Comparison of ENCODE assay signal across 8 cellular contexts in the genomic region with DNA sequence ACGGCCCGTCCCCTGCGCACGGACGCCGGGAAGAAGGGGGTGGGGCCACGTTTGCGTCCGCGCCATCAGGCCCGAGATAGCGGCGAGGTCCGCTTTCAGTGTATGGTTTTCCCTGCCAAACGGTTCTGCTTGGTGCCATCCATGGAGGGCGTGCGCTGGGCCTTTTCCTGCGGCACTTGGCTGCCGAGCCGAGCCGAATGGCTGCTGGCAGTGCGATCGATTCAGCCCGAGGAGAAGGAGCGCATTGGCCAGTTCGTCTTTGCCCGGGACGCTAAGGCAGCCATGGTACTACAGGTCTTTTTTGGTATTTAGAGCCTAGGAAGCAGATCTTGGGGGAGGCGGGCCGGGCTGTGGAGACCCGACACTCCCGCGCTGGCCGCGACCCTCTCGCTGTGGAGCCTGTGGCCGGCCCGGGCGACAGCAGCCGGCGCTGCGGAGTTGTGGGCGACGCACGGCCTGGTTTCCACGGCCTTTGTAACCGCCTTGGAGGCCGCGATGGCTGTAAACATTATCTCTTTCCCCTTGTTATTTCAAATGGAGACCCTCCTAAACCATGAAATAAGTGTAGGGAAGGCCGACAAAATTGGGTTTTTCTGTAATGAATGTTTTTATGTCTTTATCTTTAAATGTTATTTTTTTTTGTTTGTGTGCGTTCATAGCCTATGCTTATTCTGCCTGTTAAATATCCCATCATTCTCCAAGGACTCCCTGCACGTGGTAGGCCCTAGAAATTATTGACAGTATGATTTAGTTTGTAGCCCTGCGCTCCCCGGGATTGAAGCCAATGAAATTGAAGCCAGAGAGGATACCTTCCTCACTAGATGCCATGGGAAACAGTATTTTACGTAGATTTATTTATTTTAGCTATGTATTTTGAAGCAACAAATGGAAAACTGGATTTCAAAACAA. TPM values are rescaled to one million over a fixed set of nuclear protein-coding genes. Genes with fewer than 3 reads are reported as not detected.
DNase-seq lines count a peak whose midpoint lies in the region; ATAC-seq, FAIRE-seq and TF ChIP-seq lines count a peak whose summit lies in the region.

A gene with protein sequence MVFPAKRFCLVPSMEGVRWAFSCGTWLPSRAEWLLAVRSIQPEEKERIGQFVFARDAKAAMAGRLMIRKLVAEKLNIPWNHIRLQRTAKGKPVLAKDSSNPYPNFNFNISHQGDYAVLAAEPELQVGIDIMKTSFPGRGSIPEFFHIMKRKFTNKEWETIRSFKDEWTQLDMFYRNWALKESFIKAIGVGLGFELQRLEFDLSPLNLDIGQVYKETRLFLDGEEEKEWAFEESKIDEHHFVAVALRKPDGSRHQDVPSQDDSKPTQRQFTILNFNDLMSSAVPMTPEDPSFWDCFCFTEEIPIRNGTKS (plus strand): TSS at position 54 of the 909 bp plus-strand sequence. CDS start 49 bp downstream, at position 103.

- no peaks in the 10 kb centered on the region for H3K27me3 ChIP-seq in OCI-LY1 (ENCODE audit: insufficient read depth, low read length)
- no peaks in the 10 kb centered on the region for H3K27me3 ChIP-seq in keratinocyte (ENCODE audit: control insufficient read depth, extremely low read depth, insufficient read depth, low read length)
- H3K27me3 ChIP-seq in smooth muscle cell (ENCODE audit: low read depth), result no peaks in the 10 kb centered on the region

- dilution Hi-C loops in keratinocyte (cut with MboI; ENCODE audit: extremely low pct_ligation_motif_present, low sequenced_read_pairs), result no loop called here

- H3K4me2 ChIP-seq in OCI-LY1 (ENCODE audit: low read length) (peak within 1 kb of the TSS; percentile 91), keratinocyte (ENCODE audit: control insufficient read depth, extremely low read depth, insufficient read depth, low read depth, low read length) (peak within 1 kb of the TSS; percentile 99), smooth muscle cell (peak within 1 kb of the TSS; percentile 91)

- H3F3A ChIP-seq in OCI-LY1 (ENCODE audit: insufficient read depth, low read length) (no peaks in the 10 kb centered on the region), smooth muscle cell (ENCODE audit: low read depth) (no peaks in the 10 kb centered on the region)

- H3K9me3 ChIP-seq in OCI-LY1 (ENCODE audit: low read length) (no peaks in the 10 kb centered on the region), keratinocyte (ENCODE audit: control insufficient read depth, low read depth, low read length) (no peaks in the 10 kb centered on the region), smooth muscle cell (replicated peaks; ENCODE audit: low read depth) (no peaks in the 10 kb centered on the region)

- peaks cover 37% of the 10 kb centered on the region for H3K4me1 ChIP-seq in OCI-LY1 (ENCODE audit: insufficient read depth, low read length, severe bottlenecking)
- peaks cover 7% of the 10 kb centered on the region for H3K4me1 ChIP-seq in keratinocyte (ENCODE audit: control insufficient read depth, extremely low read depth, insufficient read depth, low read length)
- peaks cover 18% of the 10 kb centered on the region for H3K4me1 ChIP-seq in smooth muscle cell (ENCODE audit: low read depth)

- no peak for FAIRE-seq in keratinocyte (lab: Jason Lieb, UNC)

- no peaks in the 10 kb centered on the region for H3K9me1 ChIP-seq in keratinocyte (ENCODE audit: control insufficient read depth, extremely low read depth, insufficient read depth, low read length)

- H3K9ac ChIP-seq in OCI-LY1 (ENCODE audit: low read length) (peak within 1 kb of the TSS; percentile 95), keratinocyte (ENCODE audit: control insufficient read depth, extremely low read depth, insufficient read depth, low read length) (peak within 1 kb of the TSS; percentile 97), smooth muscle cell (ENCODE audit: low read depth) (peak within 1 kb of the TSS; percentile 94)

- H3K79me2 ChIP-seq in OCI-LY1 (ENCODE audit: insufficient read depth, low read length), result peaks cover 40% of the 10 kb centered on the region
- H3K79me2 ChIP-seq in keratinocyte (ENCODE audit: control insufficient read depth, insufficient read depth, low read length), result peaks cover 51% of the 10 kb centered on the region
- peaks cover 49% of the 10 kb centered on the region for H3K79me2 ChIP-seq in smooth muscle cell (ENCODE audit: low read depth)

- H3K9me2 ChIP-seq in OCI-LY1 (ENCODE audit: low read depth, low read length), result no peaks in the 10 kb centered on the region

- H3K36me3 ChIP-seq in OCI-LY1 (ENCODE audit: insufficient read depth, low read length), result peaks cover 34% of the 10 kb centered on the region
- H3K36me3 ChIP-seq in keratinocyte (ENCODE audit: control insufficient read depth in 2 of 2, extremely low read depth in 1 of 2, insufficient read depth in 2 of 2, low read length in 2 of 2), result peaks cover 3 to 18% of the 10 kb centered on the region in 2 experiments
- no peaks in the 10 kb centered on the region for H3K36me3 ChIP-seq in smooth muscle cell (ENCODE audit: low read depth)

- peak within 1 kb of the TSS; percentile 39 for H2AFZ ChIP-seq in OCI-LY1 (ENCODE audit: low read length)
- H2AFZ ChIP-seq in keratinocyte (ENCODE audit: control insufficient read depth, low read length), result peak within 1 kb of the TSS; percentile 99
- peak within 1 kb of the TSS; percentile 98 for H2AFZ ChIP-seq in smooth muscle cell (ENCODE audit: low read depth)

- H4K20me1 ChIP-seq in OCI-LY1 (ENCODE audit: insufficient read depth, low read length) (no peaks in the 10 kb centered on the region), keratinocyte (ENCODE audit: control insufficient read depth, extremely low read depth, insufficient read depth, low read length) (no peaks in the 10 kb centered on the region), smooth muscle cell (ENCODE audit: low read depth) (peaks cover 11% of the 10 kb centered on the region)

- DNase-seq in EH (ENCODE audit: low read depth), result peak; percentile 42
- peak; percentile 36 to 62 for DNase-seq in cardiac fibroblast (ENCODE audit: low read depth in 2 of 2)
- no peak for DNase-seq in keratinocyte (ENCODE audit: low read depth, low spot score)
- no peak for DNase-seq in smooth muscle cell (lab: John Stamatoyannopoulos, UW; ENCODE audit: unreplicated experiment)
- DNase-seq in KG1 (lab: John Stamatoyannopoulos, UW), result no peak

- ATAC-seq in GM19328 (IDR thresholded peaks at IDR 0.05; ENCODE audit: unreplicated experiment) (peak; percentile 18), HG03354 (IDR thresholded peaks at IDR 0.05; ENCODE audit: poor library complexity, severe bottlenecking, unreplicated experiment) (peak; percentile 34)

- TF ChIP-seq CTCF in OCI-LY1 (IDR thresholded peaks at IDR 0.05; ENCODE audit: low read length) (no peak), cardiac fibroblast (IDR thresholded peaks at IDR 0.05; ENCODE audit: low read depth, low read length) (no peak), keratinocyte (optimal IDR thresholded peaks at IDR 0.05 in 1 of 3, IDR thresholded peaks at IDR 0.05 in 1 of 3, conservative IDR thresholded peaks at IDR 0.05 in 1 of 3; ENCODE audit: extremely low read depth in 1 of 3, insufficient read depth in 2 of 3, low read length in 3 of 3) (peak in 1 of 3 experiments; percentile 15), smooth muscle cell (IDR thresholded peaks at IDR 0.05; ENCODE audit: borderline replicate concordance, insufficient read depth, poor library complexity, severe bottlenecking) (no peak)

- WGBS in smooth muscle cell (ENCODE audit: low lambda C conversion rate), result 1% methylated on average over 53 of the region's 55 CpGs

- peak within 1 kb of the TSS; percentile 92 for H3K4me3 ChIP-seq in OCI-LY1 (ENCODE audit: low read depth, low read length, poor library complexity, severe bottlenecking)
- H3K4me3 ChIP-seq in cardiac fibroblast (replicated peaks in 1 of 2; ENCODE audit: low read depth in 2 of 2, low read length in 2 of 2), result peak within 1 kb of the TSS; percentile 89 to 92
- H3K4me3 ChIP-seq in keratinocyte (ENCODE audit: control insufficient read depth in 2 of 3, extremely low read depth in 1 of 3, insufficient read depth in 2 of 3, low read depth in 1 of 3, low read length in 3 of 3), result peak within 1 kb of the TSS; percentile 87 to 91 (median 91)
- peak within 1 kb of the TSS; percentile 74 for H3K4me3 ChIP-seq in smooth muscle cell

- H3K27ac ChIP-seq in OCI-LY1 (ENCODE audit: low read depth, low read length, poor library complexity, severe bottlenecking), result peak within 1 kb of the TSS; percentile 79
- H3K27ac ChIP-seq in keratinocyte (ENCODE audit: control insufficient read depth, insufficient read depth, low read length), result peak within 1 kb of the TSS; percentile 94
- H3K27ac ChIP-seq in smooth muscle cell (ENCODE audit: low read depth), result peak within 1 kb of the TSS; percentile 90

RNA-seq across cellular contexts. Expression of the gene that starts here (rescaled TPM):
- polyA plus RNA-seq in keratinocyte (30.2 to 53.0 TPM (median 30.4 TPM) in 3 replicates), smooth muscle cell (28.5 and 35.6 TPM in 2 replicates)
- polyA plus RNA-seq in keratinocyte (2011; ENCODE audit: low read depth), result 113 TPM
- polyA plus RNA-seq in keratinocyte (2011; cell fraction: cytosol; rRNA removed), result 29.2 and 52.4 TPM in 2 replicates
- polyA plus RNA-seq in keratinocyte (2011; cell fraction: nucleus; rRNA removed), result 19.8 and 31.8 TPM in 2 replicates
- 26.7 and 33.5 TPM in 2 replicates for polyA plus RNA-seq in keratinocyte (2012; ENCODE audit: low replicate concordance)
- polyA minus RNA-seq in keratinocyte, result 7.9 to 25.2 TPM (median 16.4 TPM) in 3 replicates
- polyA minus RNA-seq in keratinocyte (2011; cell fraction: cytosol; rRNA and poly(A)+ RNA removed), result 59.3 TPM
- 25.6 and 36.5 TPM in 2 replicates for polyA minus RNA-seq in keratinocyte (2011; cell fraction: nucleus; rRNA and poly(A)+ RNA removed)
- 75.3 and 78.7 TPM in 2 replicates for total RNA-seq in smooth muscle cell

Comparison
In these comparisons a context has a peak if more than half of its experiments do, and no peak if none do; other contexts are left out.
1. DNase-seq: peak in EH (single experiment) and cardiac fibroblast (2 of 2); none in keratinocyte (single experiment), smooth muscle cell (single experiment) and KG1 (single experiment).
2. H2AFZ ChIP-seq: peak in every context shown above with its lines; median percentile 99 in keratinocyte; 98 in smooth muscle cell; 39 in OCI-LY1.
3. Peak in every context shown above with its lines, with median percentiles within 50 percentile points of each other: H3K27ac ChIP-seq, H3K4me2 ChIP-seq, H3K4me3 ChIP-seq and H3K9ac ChIP-seq.